Comparison of ENCODE assay signal across 12 cellular contexts in the genomic region with DNA sequence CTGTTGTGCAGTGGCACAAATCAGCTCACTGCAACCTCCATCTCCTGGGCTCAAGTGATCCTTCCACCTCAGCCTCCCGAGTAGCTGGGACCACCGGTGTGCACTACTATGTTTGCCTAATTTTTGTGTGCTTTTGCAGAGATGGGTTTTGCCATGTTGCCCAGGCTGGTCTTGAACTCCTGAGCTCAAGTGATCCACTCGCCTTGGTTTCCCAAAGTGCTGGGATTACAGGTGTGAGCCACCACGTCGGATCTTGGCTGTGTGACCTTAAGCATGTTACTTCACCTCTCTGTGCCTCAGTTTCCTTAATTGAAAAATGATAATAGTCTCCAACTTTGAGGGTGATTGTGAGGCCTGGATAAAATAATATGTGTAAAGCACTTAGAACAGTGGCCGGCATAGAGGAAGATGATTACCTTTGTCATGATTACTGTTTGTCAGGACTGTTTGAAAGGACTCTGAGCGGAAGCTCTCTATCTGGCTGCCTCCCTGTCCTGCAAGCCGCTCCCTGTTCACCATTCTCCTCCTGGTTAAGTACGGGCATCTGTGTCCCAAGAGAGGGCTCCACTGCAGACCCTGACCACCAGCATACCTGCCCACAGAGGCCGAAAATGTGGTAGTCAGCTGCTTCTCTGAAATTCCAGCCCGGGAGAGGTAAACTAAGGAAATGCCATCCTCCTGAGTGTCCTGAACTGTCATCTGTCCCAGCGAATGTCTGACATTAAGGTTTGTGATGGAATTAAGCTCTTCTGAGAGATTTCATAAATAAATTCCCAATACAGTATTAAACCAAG.
DNase-seq lines count a peak whose midpoint lies in the region; ATAC-seq and TF ChIP-seq lines count a peak whose summit lies in the region.
"Had no signal": no experiment of that assay in that cellular context is flagged by ENCODE, and none has a peak within 500 bp of the region (broad histone marks: within the 10 kb centered on the region; RNA-seq: fewer than 3 reads in every experiment).

No MANE protein-coding gene starts in this region.

- no peak for TF ChIP-seq RAD21 in HCT116 (IDR thresholded peaks at IDR 0.05; ENCODE audit: low read depth)

- CTCF ChIA-PET in HCT116 (lab: Charles Lee) (no interaction called here), RWPE1 (lab: Yijun Ruan, JAX) (interaction anchor here (0.6 kb wide), 2 partner anchors 32 to 1131 kb away, joined by 3 read pairs; no protein-coding TSS in a partner anchor)

- H3K79me2 ChIP-seq in HCT116 (ENCODE audit: insufficient read depth, low read length) = peaks cover 8% of the 10 kb centered on the region; the same call in 1 of the 2 replicates

- POLR2A ChIA-PET in HCT116 (lab: Charles Lee) (interaction anchor here (1.2 kb wide), 1 partner anchor 18 kb away, joined by 3 read pairs; no protein-coding TSS in a partner anchor), RWPE1 (lab: Yijun Ruan, JAX; ENCODE audit: low non-redundant PET) (no interaction called here)

- no peak overlapping the region for H3K4me3 ChIP-seq in HCT116 (replicated peaks in 1 of 2; ENCODE audit: low read depth in 1 of 2, low read length in 2 of 2)
- H3K4me3 ChIP-seq in effector memory CD4-positive, alpha-beta T cell (ENCODE audit: insufficient read depth, low read depth, low read length, poor library complexity, severe bottlenecking) = no peak overlapping the region

- H3K9me3 ChIP-seq in HCT116 (ENCODE audit: control insufficient read depth in 1 of 2, insufficient read depth in 1 of 2, low read depth in 1 of 2, low read length in 2 of 2) = no peaks in the 10 kb centered on the region
- H3K9me3 ChIP-seq in effector memory CD4-positive, alpha-beta T cell (ENCODE audit: control insufficient read depth, low read length) = no peaks in the 10 kb centered on the region

- H4K20me1 ChIP-seq in HCT116 (ENCODE audit: insufficient read depth) = no peaks in the 10 kb centered on the region

- peak overlapping the region; percentile 71 for H3K4me2 ChIP-seq in HCT116 (ENCODE audit: low read length)

- H3K9ac ChIP-seq in HCT116 (ENCODE audit: low read length) = peak overlapping the region; percentile 61

- RAD21 ChIA-PET in HCT116 (lab: Charles Lee; ENCODE audit: low non-redundant PET in 1 of 2, low total read pairs in 2 of 2, uncharacterized antibody in 2 of 2, unreplicated experiment in 2 of 2) = no interaction called here

- no peaks in the 10 kb centered on the region for H3K9me2 ChIP-seq in HCT116 (ENCODE audit: insufficient read depth)

- peak overlapping the region; percentile 85; the same call in 1 of the 2 replicates for H3K27ac ChIP-seq in HCT116 (ENCODE audit: low read depth, low read length)
- peak overlapping the region; percentile 85 for H3K27ac ChIP-seq in RWPE1
- peak overlapping the region; percentile 18 for H3K27ac ChIP-seq in foreskin keratinocyte
- H3K27ac ChIP-seq in effector memory CD4-positive, alpha-beta T cell (ENCODE audit: insufficient read depth, low read length, poor library complexity, severe bottlenecking) = no peak overlapping the region

- TF ChIP-seq CTCF in HCT116 (IDR thresholded peaks at IDR 0.05 in 2 of 3, conservative IDR thresholded peaks at IDR 0.05 in 1 of 3; ENCODE audit: borderline replicate concordance in 1 of 3, insufficient read depth in 1 of 3, low read depth in 2 of 3, low read length in 2 of 3) (no peak), RWPE1 (conservative IDR thresholded peaks at IDR 0.05; ENCODE audit: low read depth) (no peak), foreskin keratinocyte (conservative IDR thresholded peaks at IDR 0.05) (no peak)

- H3K27me3 ChIP-seq in HCT116 (ENCODE audit: insufficient read depth, low read length) (no peaks in the 10 kb centered on the region), foreskin keratinocyte (no peaks in the 10 kb centered on the region)
- H3K27me3 ChIP-seq in effector memory CD4-positive, alpha-beta T cell (replicated peaks; ENCODE audit: control insufficient read depth, insufficient read depth, low read length, poor library complexity, severe bottlenecking) = no peaks in the 10 kb centered on the region

- no peak for ATAC-seq in HCT116
- ATAC-seq in foreskin keratinocyte = no peak
- no peak for ATAC-seq in GM19452 (IDR thresholded peaks at IDR 0.05; ENCODE audit: unreplicated experiment)
- ATAC-seq: activated T-helper 17 cell treated with anti-CD3 and anti-CD28 coated beads, Interleukin-2, amount 50 U/mL, for 72 hours had no signal

- TF ChIP-seq POLR2A in HCT116 (IDR thresholded peaks at IDR 0.05; ENCODE audit: borderline replicate concordance, extremely low read depth, insufficient read depth, insufficient read length) = no peak

- BruUV-seq in HCT116 (replicated peaks; lab: Mats Ljungman, UMichigan) = no TSS peak

- H3K4me1 ChIP-seq in HCT116 (ENCODE audit: control insufficient read depth in 1 of 2, insufficient read depth in 2 of 2, low read length in 2 of 2) (peaks cover 49 to 65% of the 10 kb centered on the region in 2 experiments), foreskin keratinocyte (peaks cover 50% of the 10 kb centered on the region)
- peaks cover 3% of the 10 kb centered on the region for H3K4me1 ChIP-seq in effector memory CD4-positive, alpha-beta T cell (ENCODE audit: control insufficient read depth, insufficient read depth, low read length, poor library complexity, severe bottlenecking)

- intact Hi-C loops in HCT116 (cut with micrococcal nuclease) = loop anchor here (5.0 kb wide), 1 partner anchor 97 kb away; no protein-coding TSS in a partner anchor

- H3K36me3 ChIP-seq in HCT116 (ENCODE audit: control insufficient read depth in 1 of 2, insufficient read depth in 2 of 2, low read length in 2 of 2) = no peaks in the 10 kb centered on the region
- H3K36me3 ChIP-seq in effector memory CD4-positive, alpha-beta T cell (ENCODE audit: control insufficient read depth, insufficient read depth, low read length) = no peaks in the 10 kb centered on the region

- H2AFZ ChIP-seq in HCT116 (ENCODE audit: low read depth, low read length, poor library complexity, severe bottlenecking) = no peak overlapping the region

- DNase-seq in HCT116 (ENCODE audit: low read depth, low spot score) (no peak), RWPE1 (ENCODE audit: low spot score) (no peak), foreskin keratinocyte (no peak)
- peak; percentile 10 for DNase-seq in stimulated activated CD8-positive, alpha-beta memory T cell treated with anti-CD3 and anti-CD28 coated beads, Interleukin-4, amount 100 ng/mL, for 48 hours
- no peak for DNase-seq in effector memory CD4-positive, alpha-beta T cell
- DNase-seq in activated CD4-positive, alpha-beta T cell treated with anti-CD3 and anti-CD28 coated beads, Interleukin-2, amount 50 U/mL, for 48 hours = no peak
- DNase-seq: activated CD4-positive, alpha-beta T cell treated with anti-CD3 and anti-CD28 coated beads for 1 hour; effector CD8-positive, alpha-beta T cell; NCI-H1105 treated with DMSO at 0.1 percent for 48 hours; NCI-H526 treated with DMSO at 0.1 percent for 48 hours had no signal

TF ChIP-seq in HCT116, 20 proteins besides CTCF, POLR2A, EP300 and RAD21:
- no peak for TF ChIP-seq CEBPB (IDR thresholded peaks at IDR 0.05; ENCODE audit: low read depth)
- TF ChIP-seq YY1 (IDR thresholded peaks at IDR 0.05; ENCODE audit: extremely low read depth, insufficient replicate concordance, low read depth, low read length) = no peak
- TF ChIP-seq SRF (IDR thresholded peaks at IDR 0.05; ENCODE audit: low read depth) = no peak
- TF ChIP-seq, protein P1, sequence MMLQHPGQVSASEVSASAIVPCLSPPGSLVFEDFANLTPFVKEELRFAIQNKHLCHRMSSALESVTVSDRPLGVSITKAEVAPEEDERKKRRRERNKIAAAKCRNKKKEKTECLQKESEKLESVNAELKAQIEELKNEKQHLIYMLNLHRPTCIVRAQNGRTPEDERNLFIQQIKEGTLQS (IDR thresholded peaks at IDR 0.05) = no peak
- TF ChIP-seq TCF7L2 (IDR thresholded peaks at IDR 0.05; ENCODE audit: borderline replicate concordance, extremely low read depth, insufficient read depth, insufficient read length) = no peak
- no peak for TF ChIP-seq ZFX (IDR thresholded peaks at IDR 0.05)
- no peak for TF ChIP-seq SP1 (IDR thresholded peaks at IDR 0.05; ENCODE audit: low read depth)
